ENCODE assay signal across 8 cellular contexts in genomic region chr1:37486680-37487618, GRCh38. TPM values are rescaled to one million over a fixed set of nuclear protein-coding genes. Genes with fewer than 3 reads are reported as not detected.
A peak's percentile ranks its signal among the peaks of the same experiment; 100 is the strongest.
DNase-seq lines count a peak whose midpoint lies in the region; ATAC-seq and TF ChIP-seq lines count a peak whose summit lies in the region.

No MANE protein-coding gene starts in this region.

- no peak overlapping the region for H3K9ac ChIP-seq in fibroblast of lung (ENCODE audit: insufficient read depth, low read length)

- WGBS in suprapubic skin: 15% methylated on average over 7 of the region's 10 CpGs

- POLR2A ChIA-PET in Panc1 (lab: Charles Lee): interaction anchor here (0.6 to 0.7 kb wide), 2 partner anchors 17 to 369 kb away, joined by 3 to 4 read pairs; no protein-coding TSS in a partner anchor

- no peak overlapping the region for H3K4me2 ChIP-seq in fibroblast of lung (ENCODE audit: extremely low read depth, insufficient read depth, low read length)

- no peak overlapping the region for H3K4me3 Mint-ChIP-seq in nephron

- peak; percentile 64 for DNase-seq in COLO829 (ENCODE audit: low spot score)
- no peak for DNase-seq in Panc1 (ENCODE audit: low read depth, low spot score)
- DNase-seq in activated T-helper 1 cell treated with anti-CD3 and anti-CD28 coated beads, Interleukin-2, amount 50 U/mL, for 16 hours (ENCODE audit: low read depth in 1 of 2, low spot score in 1 of 2): peak; percentile 67 to 72
- DNase-seq in fibroblast of lung (ENCODE audit: low read depth in 2 of 2): peak; percentile 59 to 92
- DNase-seq in suprapubic skin (ENCODE audit: low spot score in 2 of 2): peak; percentile 87 to 92

- TF ChIP-seq POLR2A in suprapubic skin (IDR thresholded peaks at IDR 0.05): no peak

- peak overlapping the region; percentile 6 to 72 (median 26) for H3K27ac Mint-ChIP-seq in nephron

- intact Hi-C loops in Panc1 (cut with micrococcal nuclease; ENCODE audit: unreplicated experiment): loop anchor here (1.0 kb wide), 1 partner anchor 32 kb away; no protein-coding TSS in a partner anchor

- CTCF ChIA-PET in Panc1 (lab: Charles Lee): interaction anchor here (0.7 to 2.6 kb wide), 9 partner anchors 8 to 911 kb away, joined by 3 to 20 read pairs (median 6); partner anchors contain the start of gene SNIP1

- peaks cover 12% of the 10 kb centered on the region for H3K4me1 Mint-ChIP-seq in nephron

- H3K27me3 ChIP-seq in Panc1 (ENCODE audit: control insufficient read depth, insufficient read depth, low read length): no peaks in the 10 kb centered on the region
- no peaks in the 10 kb centered on the region for H3K27me3 ChIP-seq in fibroblast of lung (ENCODE audit: control insufficient read depth, insufficient read depth, low read length)
- no peaks in the 10 kb centered on the region for H3K27me3 ChIP-seq in suprapubic skin

- no peaks in the 10 kb centered on the region; the same call in 1 of the 2 replicates for H3K36me3 ChIP-seq in Panc1 (ENCODE audit: control insufficient read depth, insufficient read depth, low read length)
- peaks cover 11% of the 10 kb centered on the region for H3K36me3 ChIP-seq in fibroblast of lung (ENCODE audit: control insufficient read depth, insufficient read depth, low read length)
- H3K36me3 ChIP-seq in suprapubic skin: peaks cover 47% of the 10 kb centered on the region

- no peaks in the 10 kb centered on the region for H3K9me3 Mint-ChIP-seq in nephron

- peaks cover 26% of the 10 kb centered on the region for H3K36me3 Mint-ChIP-seq in nephron (ENCODE audit: low read depth)

- no peaks in the 10 kb centered on the region for H3K79me2 ChIP-seq in fibroblast of lung (ENCODE audit: control insufficient read depth, insufficient read depth, low read length)

- H3K9me3 ChIP-seq in Panc1 (ENCODE audit: control insufficient read depth, insufficient read depth, low read depth, low read length): no peaks in the 10 kb centered on the region
- H3K9me3 ChIP-seq in fibroblast of lung (ENCODE audit: control insufficient read depth, insufficient read depth, low read depth, low read length): no peaks in the 10 kb centered on the region
- no peaks in the 10 kb centered on the region for H3K9me3 ChIP-seq in suprapubic skin

- H3K4me1 ChIP-seq in Panc1 (ENCODE audit: control insufficient read depth, insufficient read depth, low read length) (0 out of 2 replicates have a peak, but pooled peaks cover 2% of the 10 kb centered on the region), fibroblast of lung (ENCODE audit: control insufficient read depth, extremely low read depth, insufficient read depth, low read length) (peaks cover 16% of the 10 kb centered on the region), suprapubic skin (peaks cover 44% of the 10 kb centered on the region)

- in situ Hi-C loops in Panc1 (cut with HindIII; ENCODE audit: low pct_unique_long_range_greater_than_20kb, low sequenced_read_pairs): no loop called here

- H3K4me3 ChIP-seq in Panc1 (ENCODE audit: low read depth in 2 of 2, low read length in 2 of 2) (no peak overlapping the region), fibroblast of lung (replicated peaks in 1 of 4; ENCODE audit: control extremely low read depth in 1 of 4, insufficient read depth in 1 of 4, low read depth in 3 of 4, low read length in 4 of 4) (no peak overlapping the region), suprapubic skin (no peak overlapping the region)

- peak; percentile 98 for TF ChIP-seq CTCF in Panc1 (IDR thresholded peaks at IDR 0.05)
- peak; percentile 97 to 99 for TF ChIP-seq CTCF in fibroblast of lung (conservative IDR thresholded peaks at IDR 0.05 in 1 of 2, IDR thresholded peaks at IDR 0.05 in 1 of 2; ENCODE audit: low read depth in 1 of 2, low read length in 2 of 2)
- TF ChIP-seq CTCF in nephron (IDR thresholded peaks at IDR 0.05; ENCODE audit: unreplicated experiment in 3 of 3): peak; percentile 94 to 97 (median 97)
- TF ChIP-seq CTCF in suprapubic skin (IDR thresholded peaks at IDR 0.05): peak; percentile 98 to 99

- no TSS peak for BruUV-seq in Panc1 (replicated peaks; lab: Mats Ljungman, UMichigan)

- H3K27ac ChIP-seq in Panc1 (ENCODE audit: low read length) (no peak overlapping the region), fibroblast of lung (ENCODE audit: insufficient read depth, low read length) (peak overlapping the region; percentile 55), suprapubic skin (peak overlapping the region; percentile 80)

- no peaks in the 10 kb centered on the region for H3K27me3 Mint-ChIP-seq in nephron (ENCODE audit: low read depth)

- no peak overlapping the region for H2AFZ ChIP-seq in fibroblast of lung (ENCODE audit: low read length)

- H4K20me1 ChIP-seq in fibroblast of lung (ENCODE audit: control insufficient read depth, extremely low read depth, insufficient read depth, low read length): no peaks in the 10 kb centered on the region

- TF ChIP-seq EP300 in suprapubic skin (IDR thresholded peaks at IDR 0.05): no peak

- ATAC-seq in HG02759 (IDR thresholded peaks at IDR 0.05; ENCODE audit: unreplicated experiment) (peak; percentile 53), Panc1 (peak; percentile 83), GM19023 (IDR thresholded peaks at IDR 0.05; ENCODE audit: unreplicated experiment) (no peak)

RNA-seq across cellular contexts. Expression of gene ZC3H12A, which starts 12.6 kb away (rescaled TPM):
- total RNA-seq in Panc1 (2021; ENCODE audit: unreplicated experiment) (9.4 TPM), fibroblast of lung (6.7 and 7.8 TPM in 2 replicates), suprapubic skin (100 to 1,000 TPM in 1 of 4 donors, 10 to 100 TPM in 3; 47.7 to 107 (median 56.1) TPM)
- 7.1 TPM for polyA plus RNA-seq in Panc1 (2012; ENCODE audit: insufficient read length)
- 4.8 and 4.9 TPM in 2 replicates for polyA plus RNA-seq in fibroblast of lung
- polyA plus RNA-seq in fibroblast of lung (2012): 3.8 and 4.4 TPM in 2 replicates
- 4.2 and 17.8 TPM in 2 replicates for polyA minus RNA-seq in fibroblast of lung (ENCODE audit: low replicate concordance)

RNA-seq across cellular contexts. Expression of gene MEAF6, which starts 27.6 kb away (rescaled TPM):
- total RNA-seq in Panc1 (2021; ENCODE audit: unreplicated experiment) (50.0 TPM), fibroblast of lung (47.5 and 56.0 TPM in 2 replicates), suprapubic skin (100 to 1,000 TPM in 1 of 4 donors, 10 to 100 TPM in 3; 63.6 to 105 (median 68.7) TPM)
- 39.0 TPM for polyA plus RNA-seq in Panc1 (2012; ENCODE audit: insufficient read length)
- 49.4 and 76.4 TPM in 2 replicates for polyA plus RNA-seq in fibroblast of lung
- 41.8 and 54.4 TPM in 2 replicates for polyA plus RNA-seq in fibroblast of lung (2012)
- 7.5 and 8.1 TPM in 2 replicates for polyA minus RNA-seq in fibroblast of lung (ENCODE audit: low replicate concordance)
